Comparison of ENCODE assay signal across 17 cellular contexts in the genomic region with DNA sequence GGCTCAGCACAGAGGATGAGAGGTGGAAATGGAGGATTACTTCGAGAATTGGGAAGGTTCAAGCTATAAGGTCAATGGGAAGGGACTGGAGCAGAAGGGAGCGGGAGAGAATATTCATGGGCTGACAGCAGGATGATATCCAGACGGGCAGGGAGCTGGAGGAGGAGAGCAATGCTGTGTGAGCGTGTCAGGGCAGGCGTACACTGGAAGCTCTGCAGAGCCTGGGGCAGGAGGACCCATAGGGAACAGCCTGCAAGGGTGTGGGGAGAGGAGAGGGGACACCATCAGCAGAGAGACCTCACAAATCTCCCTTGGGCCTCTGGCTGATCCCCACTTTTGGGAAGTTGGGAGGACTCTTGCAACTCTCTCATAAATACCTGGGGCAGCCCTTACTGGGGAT. TPM values are rescaled to one million over a fixed set of nuclear protein-coding genes. Genes with fewer than 3 reads are reported as not detected.
A peak's percentile ranks its signal among the peaks of the same experiment; 100 is the strongest.
DNase-seq lines count a peak whose midpoint lies in the region; ATAC-seq and TF ChIP-seq lines count a peak whose summit lies in the region.
"Had no signal": no experiment of that assay in that cellular context is flagged by ENCODE, and none has a peak within 500 bp of the region (broad histone marks: within the 10 kb centered on the region; RNA-seq: fewer than 3 reads in every experiment).

No MANE protein-coding gene starts in this region.

- CTCF ChIA-PET in activated CD4-positive, alpha-beta T cell treated with anti-CD3 and anti-CD28 coated beads for 36 hours (lab: Charles Lee), result interaction anchor here (2.0 kb wide), 1 partner anchor 35 kb away, joined by 6 read pairs; no protein-coding TSS in a partner anchor
- CTCF ChIA-PET in mammary epithelial cell (lab: Charles Lee; ENCODE audit: low non-redundant PET), result no interaction called here

- POLR2A ChIA-PET in activated CD4-positive, alpha-beta T cell treated with anti-CD3 and anti-CD28 coated beads for 36 hours (lab: Charles Lee), result interaction anchor here (0.6 kb wide), 1 partner anchor 967 kb away, joined by 4 read pairs; no protein-coding TSS in a partner anchor

- DNase-seq in activated CD4-positive, alpha-beta T cell treated with anti-CD3 and anti-CD28 coated beads for 36 hours, result peak; percentile 2
- no peak for DNase-seq in activated CD4-positive, alpha-beta T cell treated with anti-CD3 and anti-CD28 coated beads, Interleukin-2, amount 50 U/mL, for 4 hours
- DNase-seq in NCI-H1694 treated with DMSO at 0.1 percent for 48 hours (lab: John Stamatoyannopoulos, UW) (peak; percentile 29), mammary epithelial cell (peak; percentile 43), sigmoid colon (no peak), MV-4-11 (lab: John Stamatoyannopoulos, UW) (no peak)
- DNase-seq in stimulated activated CD4-positive, alpha-beta T cell treated with anti-CD3 and anti-CD28 coated beads, Interleukin-15, amount 100 ng/mL, for 24 hours, result no peak
- DNase-seq: ACHN; activated effector memory CD4-positive, alpha-beta T cell treated with Interleukin-2 at 50 U/mL for 16 hours; CD8-positive, alpha-beta memory T cell; left lung; NCI-H2081 treated with DMSO at 0.1 percent for 48 hours; NCI-H69; RPMI8226; T-cell had no signal

- BruUV-seq in mammary epithelial cell (replicated peaks; lab: Mats Ljungman, UMichigan), result no TSS peak

- no peaks in the 10 kb centered on the region for H3K9me3 ChIP-seq in mammary epithelial cell (replicated peaks; ENCODE audit: insufficient read depth, low read length)
- no peaks in the 10 kb centered on the region for H3K9me3 ChIP-seq in sigmoid colon
- H3K9me3 ChIP-seq: left lung had no signal

- TF ChIP-seq POLR2A in sigmoid colon (IDR thresholded peaks at IDR 0.05), result no peak

- no peak overlapping the region for H3K27ac Mint-ChIP-seq in activated CD4-positive, alpha-beta T cell treated with anti-CD3 and anti-CD28 coated beads for 36 hours
- H3K27ac Mint-ChIP-seq: progenitor cell of endocrine pancreas, T-cell had no signal

- H3K4me3 Mint-ChIP-seq in activated CD4-positive, alpha-beta T cell treated with anti-CD3 and anti-CD28 coated beads for 36 hours, result no peak overlapping the region
- H3K4me3 Mint-ChIP-seq: T-cell had no signal

- no peak overlapping the region for H3K9ac ChIP-seq in mammary epithelial cell (ENCODE audit: insufficient read depth, low read length)

- TF ChIP-seq CTCF in mammary epithelial cell (conservative IDR thresholded peaks at IDR 0.05 in 1 of 2, IDR thresholded peaks at IDR 0.05 in 1 of 2; ENCODE audit: extremely low read depth in 1 of 2, insufficient read depth in 1 of 2, low read depth in 1 of 2, low read length in 2 of 2) (no peak), sigmoid colon (IDR thresholded peaks at IDR 0.05) (no peak)

- H3K79me2 ChIP-seq in mammary epithelial cell (ENCODE audit: insufficient read depth, low read length), result no peaks in the 10 kb centered on the region

- no peak overlapping the region for H2AFZ ChIP-seq in mammary epithelial cell (ENCODE audit: low read depth, low read length)

- H3K4me3 ChIP-seq in mammary epithelial cell (replicated peaks in 1 of 3; ENCODE audit: insufficient read depth in 1 of 3, low read depth in 2 of 3, low read length in 3 of 3) (no peak overlapping the region), sigmoid colon (no peak overlapping the region)
- H3K4me3 ChIP-seq: left lung had no signal

- dilution Hi-C loops in mammary epithelial cell (cut with HindIII; ENCODE audit: low sequenced_read_pairs), result loop anchor here (5.0 kb wide), 1 partner anchor 48 kb away; no protein-coding TSS in a partner anchor

- no peaks in the 10 kb centered on the region for H3K27me3 Mint-ChIP-seq in activated CD4-positive, alpha-beta T cell treated with anti-CD3 and anti-CD28 coated beads for 36 hours
- H3K27me3 Mint-ChIP-seq: progenitor cell of endocrine pancreas, T-cell had no signal

- no peak for ATAC-seq in activated CD4-positive, alpha-beta T cell treated with anti-CD3 and anti-CD28 coated beads for 36 hours
- ATAC-seq in GM21367 (IDR thresholded peaks at IDR 0.05; ENCODE audit: unreplicated experiment), result no peak
- ATAC-seq: left lung, T-cell had no signal

- in situ Hi-C loops in mammary epithelial cell (cut with MboI; ENCODE audit: low sequenced_read_pairs in 2 of 2), result loop anchor here in 1 of 2 donors (25.0 kb wide), 1 partner anchor 137 kb away; no protein-coding TSS in a partner anchor

- peak overlapping the region; percentile 26 for H3K4me2 ChIP-seq in mammary epithelial cell (ENCODE audit: insufficient read depth, low read depth, low read length)

- H3K36me3 ChIP-seq in mammary epithelial cell (ENCODE audit: insufficient read depth, low read length) (peaks cover 6% of the 10 kb centered on the region), sigmoid colon (peaks cover 48 to 88% (median 64%) of the 10 kb centered on the region in 4 donors)

- no peaks in the 10 kb centered on the region for H3K4me1 Mint-ChIP-seq in activated CD4-positive, alpha-beta T cell treated with anti-CD3 and anti-CD28 coated beads for 36 hours
- H3K4me1 Mint-ChIP-seq: CD8-positive, alpha-beta memory T cell; T-cell had no signal

- intact Hi-C loops in activated CD4-positive, alpha-beta T cell treated with anti-CD3 and anti-CD28 coated beads for 36 hours (cut with DNase I, micrococcal nuclease), result loop anchor here in 1 of 2 experiments (5.0 kb wide), 1 partner anchor 58 kb away; a partner anchor contains a TSS
- intact Hi-C loops in mammary epithelial cell (cut with micrococcal nuclease) (no loop called here), sigmoid colon (cut with DNase I) (loop anchor here (2.0 kb wide), 1 partner anchor 60 kb away; a partner anchor contains a TSS)

- H4K20me1 ChIP-seq in mammary epithelial cell (ENCODE audit: insufficient read depth, low read length), result no peaks in the 10 kb centered on the region

- no peaks in the 10 kb centered on the region for H3K9me3 Mint-ChIP-seq in activated CD4-positive, alpha-beta T cell treated with anti-CD3 and anti-CD28 coated beads for 36 hours (ENCODE audit: low read depth)
- H3K9me3 Mint-ChIP-seq: CD8-positive, alpha-beta memory T cell; T-cell had no signal

- H3K27ac ChIP-seq in mammary epithelial cell (ENCODE audit: insufficient read depth, low read depth, low read length) (no peak overlapping the region), sigmoid colon (peak overlapping the region in 3 of 4 donors; percentile 62 to 75 (median 69))
- H3K27ac ChIP-seq: left lung had no signal

- no peak for TF ChIP-seq EP300 in sigmoid colon (IDR thresholded peaks at IDR 0.05)

- peaks cover 37% of the 10 kb centered on the region for H3K4me1 ChIP-seq in mammary epithelial cell (ENCODE audit: insufficient read depth, low read length)
- peaks cover 0 to 59% (median 46%) of the 10 kb centered on the region in 4 donors for H3K4me1 ChIP-seq in sigmoid colon

- peaks cover 70% of the 10 kb centered on the region for H3K36me3 Mint-ChIP-seq in activated CD4-positive, alpha-beta T cell treated with anti-CD3 and anti-CD28 coated beads for 36 hours (ENCODE audit: low read depth)

- H3K27me3 ChIP-seq in mammary epithelial cell (ENCODE audit: insufficient read depth, low read length), result no peaks in the 10 kb centered on the region
- no peaks in the 10 kb centered on the region for H3K27me3 ChIP-seq in sigmoid colon
- H3K27me3 ChIP-seq: left lung had no signal

- 28% methylated on average over 5 of the region's 5 CpGs for WGBS in mammary epithelial cell (ENCODE audit: low coverage, missing lambda C conversion rate)
- 87 to 89% methylated on average over 5 of the region's 5 CpGs for WGBS in sigmoid colon, 2 donors

RNA-seq across cellular contexts. Expression of a gene that starts 13.7 kb away (rescaled TPM):
- total RNA-seq in activated CD4-positive, alpha-beta T cell treated with anti-CD3 and anti-CD28 coated beads for 36 hours, result 10 to 100 TPM; 37.7 to 44.8 TPM
- total RNA-seq in mammary epithelial cell (10 to 100 TPM in 1 of 2 donors, 1 to 10 TPM in 1; 5.6 to 29.5 TPM), sigmoid colon (100 to 1,000 TPM in 1 of 4 donors, 10 to 100 TPM in 3; 21.8 to 118 (median 47.5) TPM)
- polyA plus RNA-seq in mammary epithelial cell (9.9 TPM), sigmoid colon (10 to 100 TPM in 1 of 3 donors, 1 to 10 TPM in 2; 3.0 to 15.0 (median 3.7) TPM)
- 7.5 TPM for polyA minus RNA-seq in mammary epithelial cell

Comparison
In these comparisons a context has a peak if more than half of its experiments do, and no peak if none do; other contexts are left out.
1. DNase-seq: peak in activated CD4-positive, alpha-beta T cell treated with anti-CD3 and anti-CD28 coated beads for 36 hours (single experiment), NCI-H1694 treated with DMSO at 0.1 percent for 48 hours (single experiment) and mammary epithelial cell (single experiment); none in activated CD4-positive, alpha-beta T cell treated with anti-CD3 and anti-CD28 coated beads, Interleukin-2, amount 50 U/mL, for 4 hours (0 of 2), sigmoid colon (single experiment), MV-4-11 (single experiment) and stimulated activated CD4-positive, alpha-beta T cell treated with anti-CD3 and anti-CD28 coated beads, Interleukin-15, amount 100 ng/mL, for 24 hours (single experiment).